Comparison of ENCODE assay signal across 25 cellular contexts in genomic region chr13:78764665-78765064, GRCh38.
DNase-seq lines count a peak whose midpoint lies in the region; ATAC-seq, FAIRE-seq and TF ChIP-seq lines count a peak whose summit lies in the region.
"Had no signal": no experiment of that assay in that cellular context is flagged by ENCODE, and none has a peak within 500 bp of the region (broad histone marks: within the 10 kb centered on the region; RNA-seq: fewer than 3 reads in every experiment).

No MANE protein-coding gene starts in this region.

- ATAC-seq in HG02678 (IDR thresholded peaks at IDR 0.05; ENCODE audit: unreplicated experiment) (no peak), GM19328 (IDR thresholded peaks at IDR 0.05; ENCODE audit: unreplicated experiment) (no peak)
- ATAC-seq: Panc1, T-cell had no signal

- no peak overlapping the region for H3K4me3 ChIP-seq in bronchial epithelial cell (ENCODE audit: low read depth, low read length)
- no peak overlapping the region for H3K4me3 ChIP-seq in neural progenitor cell
- no peak overlapping the region for H3K4me3 ChIP-seq in effector memory CD4-positive, alpha-beta T cell (ENCODE audit: insufficient read depth, low read depth, low read length, poor library complexity, severe bottlenecking)
- H3K4me3 ChIP-seq: BLaER1, HAP-1, SJCRH30 had no signal

- H3K27me3 Mint-ChIP-seq in neural progenitor cell (ENCODE audit: insufficient read depth, low read depth) = peaks cover 2% of the 10 kb centered on the region

- H3K4me2 ChIP-seq in neural progenitor cell = no peak overlapping the region
- H3K4me2 ChIP-seq: BLaER1, KMS-11 had no signal

- H3K4me1 ChIP-seq in neural progenitor cell = peaks cover 4% of the 10 kb centered on the region
- H3K4me1 ChIP-seq in effector memory CD4-positive, alpha-beta T cell (ENCODE audit: control insufficient read depth, insufficient read depth, low read length, poor library complexity, severe bottlenecking) = no peaks in the 10 kb centered on the region
- H3K4me1 ChIP-seq: BLaER1, HAP-1 had no signal

- no peak overlapping the region for H3K4me3 Mint-ChIP-seq in neural progenitor cell
- H3K4me3 Mint-ChIP-seq: CD4-positive, alpha-beta T cell; T-cell had no signal

- H3K36me3 ChIP-seq in bronchial epithelial cell (ENCODE audit: control insufficient read depth, insufficient read depth, low read length) = no peaks in the 10 kb centered on the region
- no peaks in the 10 kb centered on the region for H3K36me3 ChIP-seq in neural progenitor cell
- H3K36me3 ChIP-seq in effector memory CD4-positive, alpha-beta T cell (ENCODE audit: control insufficient read depth, insufficient read depth, low read length) = no peaks in the 10 kb centered on the region
- H3K36me3 ChIP-seq: BLaER1, HAP-1, SJCRH30 had no signal

- H3K27ac ChIP-seq in neural progenitor cell = no peak overlapping the region
- no peak overlapping the region for H3K27ac ChIP-seq in effector memory CD4-positive, alpha-beta T cell (ENCODE audit: insufficient read depth, low read length, poor library complexity, severe bottlenecking)
- H3K27ac ChIP-seq: 22Rv1, BLaER1, KMS-11, SJCRH30 had no signal

- POLR2A ChIA-PET in HEK293T (lab: Yijun Ruan, JAX) = interaction anchor here (1.4 kb wide), 1 partner anchor 105 kb away, joined by 4 read pairs; the partner anchor contains the start of gene OBI1

- H3K27ac Mint-ChIP-seq in neural progenitor cell = no peak overlapping the region
- H3K27ac Mint-ChIP-seq: CD4-positive, alpha-beta T cell; T-cell had no signal

- H3K36me3 Mint-ChIP-seq in neural progenitor cell = no peaks in the 10 kb centered on the region
- H3K36me3 Mint-ChIP-seq: T-cell had no signal

- H3F3A ChIP-seq in neural progenitor cell (ENCODE audit: low read depth) = no peaks in the 10 kb centered on the region

- CTCF ChIA-PET in HEK293T (lab: Yijun Ruan, JAX) = interaction anchor here (0.6 to 1.4 kb wide), 6 partner anchors 10 to 919 kb away, joined by 3 to 4 read pairs (median 3); no protein-coding TSS in a partner anchor

- no peak overlapping the region for H2AFZ ChIP-seq in neural progenitor cell (replicated peaks)

- peak; percentile 36 for DNase-seq in NCI-H146 (lab: John Stamatoyannopoulos, UW)
- DNase-seq in NCI-H146 treated with DMSO at 0.1 percent for 48 hours (lab: John Stamatoyannopoulos, UW; ENCODE audit: unreplicated experiment) = no peak
- DNase-seq in HEK293T (ENCODE audit: extremely low spot score) = peak; percentile 57
- DNase-seq in bronchial epithelial cell (ENCODE audit: low read depth) = no peak
- peak; percentile 26 for DNase-seq in neural progenitor cell (ENCODE audit: low spot score)
- DNase-seq in effector memory CD4-positive, alpha-beta T cell = no peak
- DNase-seq: ACHN; CD4-positive, alpha-beta T cell; COR-L47; DND-41; GDM1; NCI-H187; NCI-H2107; NCI-H446 treated with DMSO at 0.1 percent for 48 hours; NCI-H526 treated with DMSO at 0.1 percent for 48 hours; SJCRH30; T-cell had no signal

- peak; percentile 52 for FAIRE-seq in bronchial epithelial cell (lab: Jason Lieb, UNC)
- FAIRE-seq: GM19239 had no signal

- H3K27me3 ChIP-seq in bronchial epithelial cell (ENCODE audit: control insufficient read depth, insufficient read depth, low read length) (no peaks in the 10 kb centered on the region), neural progenitor cell (no peaks in the 10 kb centered on the region)
- H3K27me3 ChIP-seq in effector memory CD4-positive, alpha-beta T cell (replicated peaks; ENCODE audit: control insufficient read depth, insufficient read depth, low read length, poor library complexity, severe bottlenecking) = no peaks in the 10 kb centered on the region
- H3K27me3 ChIP-seq: BLaER1, SJCRH30 had no signal

- no peak overlapping the region for H3K9ac ChIP-seq in neural progenitor cell
- H3K9ac ChIP-seq: BLaER1, KMS-11 had no signal

- H3K79me2 ChIP-seq in neural progenitor cell (ENCODE audit: low read depth) = no peaks in the 10 kb centered on the region

- no peaks in the 10 kb centered on the region for H3K9me3 ChIP-seq in neural progenitor cell (ENCODE audit: low read depth)
- H3K9me3 ChIP-seq in effector memory CD4-positive, alpha-beta T cell (ENCODE audit: control insufficient read depth, low read length) = no peaks in the 10 kb centered on the region
- H3K9me3 ChIP-seq: BLaER1, HAP-1, SJCRH30 had no signal

- H3K4me1 Mint-ChIP-seq in neural progenitor cell = peaks cover 4% of the 10 kb centered on the region
- H3K4me1 Mint-ChIP-seq: T-cell had no signal

- H4K20me1 ChIP-seq in neural progenitor cell (ENCODE audit: low read depth) = no peaks in the 10 kb centered on the region
- H4K20me1 ChIP-seq: BLaER1 had no signal

- TF ChIP-seq CTCF in bronchial epithelial cell (IDR thresholded peaks at IDR 0.05; ENCODE audit: insufficient read depth, low read length, severe bottlenecking) (no peak), neural progenitor cell (IDR thresholded peaks at IDR 0.05) (peak; percentile 44)

- H3K9me3 Mint-ChIP-seq in neural progenitor cell = no peaks in the 10 kb centered on the region
- H3K9me3 Mint-ChIP-seq: CD4-positive, alpha-beta T cell; T-cell had no signal

TF ChIP-seq in HEK293T, 16 proteins besides CTCF, POLR2A, EP300 and RAD21:
- TF ChIP-seq FOXA1 (IDR thresholded peaks at IDR 0.05) = no peak
- no peak for TF ChIP-seq L3MBTL2 (conservative IDR thresholded peaks at IDR 0.05)
- TF ChIP-seq FOXM1 (IDR thresholded peaks at IDR 0.05; ENCODE audit: borderline replicate concordance) = 0 out of 2 replicates have a peak, but pooled peaks have one; percentile 50
- no peak for TF ChIP-seq SUZ12 (IDR thresholded peaks at IDR 0.05)
- no peak for TF ChIP-seq ARNT (IDR thresholded peaks at IDR 0.05)
- TF ChIP-seq SP1 (IDR thresholded peaks at IDR 0.05) = no peak
- no peak for TF ChIP-seq FOXK2 (IDR thresholded peaks at IDR 0.05)

Comparison
In these comparisons a context has a peak if more than half of its experiments do, and no peak if none do; other contexts are left out.
1. DNase-seq: peak in NCI-H146 (single experiment), HEK293T (single experiment) and neural progenitor cell (single experiment); none in NCI-H146 treated with DMSO at 0.1 percent for 48 hours (single experiment), bronchial epithelial cell (single experiment) and effector memory CD4-positive, alpha-beta T cell (0 of 3).